10 cellular contexts compared by ENCODE assay signal in the genomic region with DNA sequence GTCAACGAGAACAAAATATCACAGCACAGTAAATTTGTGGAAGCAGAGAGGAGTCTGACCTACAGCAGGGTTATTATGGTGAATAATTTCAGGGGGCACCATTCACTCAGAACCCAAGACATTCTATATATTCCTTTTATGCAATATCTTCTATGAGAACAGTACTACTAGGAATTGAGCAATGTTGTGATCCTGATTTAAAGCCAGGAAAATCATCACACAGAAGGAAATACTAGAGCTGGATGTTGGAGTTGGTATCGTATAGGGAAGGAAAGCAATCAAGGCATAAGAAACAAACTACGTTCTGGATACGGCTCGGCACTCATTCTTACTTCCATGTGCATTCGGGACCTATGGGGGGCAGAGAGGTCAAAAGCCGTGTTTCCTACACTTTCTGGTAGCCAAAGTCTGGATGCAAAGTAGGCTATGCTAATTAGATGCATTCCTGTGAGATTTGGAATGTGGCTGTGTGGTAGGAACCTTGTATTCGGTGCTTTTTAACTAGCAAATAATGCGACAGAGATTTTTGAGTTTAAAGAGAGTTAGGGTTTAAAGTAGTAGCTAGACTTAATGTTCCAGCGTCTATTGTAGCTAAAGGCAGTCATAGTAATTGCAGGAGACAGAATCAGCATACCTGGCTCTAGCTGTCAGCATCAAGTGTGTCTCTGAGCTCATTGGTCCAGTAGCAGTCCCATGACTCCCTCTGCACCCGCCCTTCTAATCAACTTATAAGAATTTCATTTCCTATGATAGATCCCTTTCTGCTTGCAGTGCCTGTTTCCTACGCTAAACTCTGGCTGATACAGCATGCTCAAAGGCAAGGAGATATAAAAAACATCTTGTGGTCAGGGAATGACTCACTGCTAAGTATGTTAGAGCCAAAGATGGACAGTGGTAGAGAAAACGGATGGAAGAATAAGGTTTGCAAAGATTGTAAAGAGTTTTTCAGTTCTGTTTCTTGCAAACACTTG. TPM values are rescaled to one million over a fixed set of nuclear protein-coding genes. Genes with fewer than 3 reads are reported as not detected.
A peak's percentile ranks its signal among the peaks of the same experiment; 100 is the strongest.
DNase-seq lines count a peak whose midpoint lies in the region; ATAC-seq and TF ChIP-seq lines count a peak whose summit lies in the region.
"Had no signal": no experiment of that assay in that cellular context is flagged by ENCODE, and none has a peak within 500 bp of the region (broad histone marks: within the 10 kb centered on the region; RNA-seq: fewer than 3 reads in every experiment).

No MANE protein-coding gene starts in this region.

- DNase-seq in left cardiac atrium (no peak), Right ventricle myocardium inferior (ENCODE audit: missing footprints) (no peak), PC-3 (peak; percentile 69), fibroblast of mammary gland (ENCODE audit: low read depth) (peak; percentile 93), hypothalamus (lab: John Stamatoyannopoulos, UW) (no peak), glutamatergic neuron (no peak), A673 (ENCODE audit: low spot score) (no peak)
- no peak for DNase-seq in natural killer cell treated with Interleukin-12 subunit alpha and Interleukin-12 subunit beta and Interleukin-15 and Interleukin-18, amount 100 ng/mL, for 72 hours (ENCODE audit: low spot score)
- DNase-seq: upper lobe of left lung had no signal

- H3K4me2 ChIP-seq in PC-3 (ENCODE audit: low read length), result peak overlapping the region; percentile 12; the same call in 1 of the 2 replicates

- no peaks in the 10 kb centered on the region for H3F3A ChIP-seq in PC-3 (ENCODE audit: low read length, unreplicated experiment)

- no peaks in the 10 kb centered on the region for H3K27me3 Mint-ChIP-seq in glutamatergic neuron (ENCODE audit: unreplicated experiment)
- no peaks in the 10 kb centered on the region for H3K27me3 Mint-ChIP-seq in natural killer cell treated with Interleukin-12 subunit alpha and Interleukin-12 subunit beta and Interleukin-15 and Interleukin-18, amount 100 ng/mL, for 72 hours
- H3K27me3 Mint-ChIP-seq: activated naive CD4-positive, alpha-beta T cell treated with anti-CD3 and anti-CD28 coated beads, Interleukin-2, amount 50 U/mL, for 24 hours had no signal

- H3K4me1 Mint-ChIP-seq in glutamatergic neuron (ENCODE audit: low read depth, unreplicated experiment), result no peaks in the 10 kb centered on the region
- H3K4me1 Mint-ChIP-seq in natural killer cell treated with Interleukin-12 subunit alpha and Interleukin-12 subunit beta and Interleukin-15 and Interleukin-18, amount 100 ng/mL, for 72 hours (ENCODE audit: low read depth in 2 of 2), result no peaks in the 10 kb centered on the region
- H3K4me1 Mint-ChIP-seq: activated naive CD4-positive, alpha-beta T cell treated with anti-CD3 and anti-CD28 coated beads, Interleukin-2, amount 50 U/mL, for 24 hours had no signal

- no peaks in the 10 kb centered on the region for H3K9me2 ChIP-seq in PC-3 (replicated peaks; ENCODE audit: low read length)

- no peak overlapping the region for H3K27ac Mint-ChIP-seq in glutamatergic neuron (ENCODE audit: unreplicated experiment)
- no peak overlapping the region for H3K27ac Mint-ChIP-seq in natural killer cell treated with Interleukin-12 subunit alpha and Interleukin-12 subunit beta and Interleukin-15 and Interleukin-18, amount 100 ng/mL, for 72 hours
- H3K27ac Mint-ChIP-seq: activated naive CD4-positive, alpha-beta T cell treated with anti-CD3 and anti-CD28 coated beads, Interleukin-2, amount 50 U/mL, for 24 hours had no signal

- H3K4me3 ChIP-seq in PC-3 (ENCODE audit: low read length) (no peak overlapping the region), fibroblast of mammary gland (ENCODE audit: control insufficient read depth, low read depth, low read length) (no peak overlapping the region), A673 (ENCODE audit: low read depth, low read length, poor library complexity, severe bottlenecking) (no peak overlapping the region)
- H3K4me3 ChIP-seq: upper lobe of left lung had no signal

- TF ChIP-seq CTCF in PC-3 (conservative IDR thresholded peaks at IDR 0.05; ENCODE audit: low read depth, low read length) (no peak), fibroblast of mammary gland (conservative IDR thresholded peaks at IDR 0.05; ENCODE audit: control insufficient read depth, insufficient read depth, low read depth, low read length) (peak; percentile 25), glutamatergic neuron (IDR thresholded peaks at IDR 0.05; ENCODE audit: partially characterized antibody, unreplicated experiment) (no peak), A673 (conservative IDR thresholded peaks at IDR 0.05; ENCODE audit: low read depth, low read length) (no peak)

- CTCF ChIA-PET in PC-3 (lab: Charles Lee), result no interaction called here
- CTCF ChIA-PET in A673 (lab: Charles Lee), result no interaction called here

- no peaks in the 10 kb centered on the region for H3K9me3 Mint-ChIP-seq in glutamatergic neuron (ENCODE audit: unreplicated experiment)
- peaks cover 6% of the 10 kb centered on the region for H3K9me3 Mint-ChIP-seq in natural killer cell treated with Interleukin-12 subunit alpha and Interleukin-12 subunit beta and Interleukin-15 and Interleukin-18, amount 100 ng/mL, for 72 hours
- H3K9me3 Mint-ChIP-seq: activated naive CD4-positive, alpha-beta T cell treated with anti-CD3 and anti-CD28 coated beads, Interleukin-2, amount 50 U/mL, for 24 hours had no signal

- peak; percentile 67 to 89 for ATAC-seq in left cardiac atrium
- ATAC-seq in Right ventricle myocardium inferior, result no peak
- peak; percentile 97 for ATAC-seq in PC-3
- ATAC-seq in natural killer cell treated with Interleukin-12 subunit alpha and Interleukin-12 subunit beta and Interleukin-15 and Interleukin-18, amount 100 ng/mL, for 72 hours, result no peak

- no TSS peak for BruUV-seq in PC-3 (replicated peaks; lab: Mats Ljungman, UMichigan)
- no TSS peak for BruUV-seq in A673 (replicated peaks; lab: Mats Ljungman, UMichigan)

- H3K79me2 ChIP-seq in PC-3 (ENCODE audit: low read length), result no peaks in the 10 kb centered on the region

- H4K20me1 ChIP-seq in PC-3 (ENCODE audit: low read length), result no peaks in the 10 kb centered on the region

- H3K4me1 ChIP-seq in PC-3 (ENCODE audit: insufficient read depth, low read length), result peaks cover 11% of the 10 kb centered on the region; the same call in 1 of the 2 replicates
- peaks cover 37% of the 10 kb centered on the region for H3K4me1 ChIP-seq in A673 (ENCODE audit: insufficient read depth, low read length, poor library complexity, severe bottlenecking)
- H3K4me1 ChIP-seq: upper lobe of left lung had no signal

- intact Hi-C loops in left cardiac atrium (cut with DNase I), result no loop called here
- intact Hi-C loops in Right ventricle myocardium inferior (cut with DNase I), result no loop called here
- intact Hi-C loops in PC-3 (cut with micrococcal nuclease), result no loop called here
- intact Hi-C loops in A673 (cut with micrococcal nuclease; ENCODE audit: unreplicated experiment), result no loop called here

- no peaks in the 10 kb centered on the region for H3K36me3 Mint-ChIP-seq in glutamatergic neuron (ENCODE audit: unreplicated experiment)
- H3K36me3 Mint-ChIP-seq in natural killer cell treated with Interleukin-12 subunit alpha and Interleukin-12 subunit beta and Interleukin-15 and Interleukin-18, amount 100 ng/mL, for 72 hours, result no peaks in the 10 kb centered on the region
- H3K36me3 Mint-ChIP-seq: activated naive CD4-positive, alpha-beta T cell treated with anti-CD3 and anti-CD28 coated beads, Interleukin-2, amount 50 U/mL, for 24 hours had no signal

- H3K9me3 ChIP-seq in PC-3 (ENCODE audit: low read length) (no peaks in the 10 kb centered on the region), A673 (ENCODE audit: low read depth, low read length, poor library complexity, severe bottlenecking) (no peaks in the 10 kb centered on the region)
- H3K9me3 ChIP-seq: upper lobe of left lung had no signal

- POLR2A ChIA-PET in PC-3 (lab: Charles Lee; ENCODE audit: unreplicated experiment) (no interaction called here), A673 (lab: Charles Lee; ENCODE audit: low non-redundant PET) (no interaction called here)

- no peak overlapping the region for H3K4me3 Mint-ChIP-seq in glutamatergic neuron (ENCODE audit: unreplicated experiment)
- no peak overlapping the region for H3K4me3 Mint-ChIP-seq in natural killer cell treated with Interleukin-12 subunit alpha and Interleukin-12 subunit beta and Interleukin-15 and Interleukin-18, amount 100 ng/mL, for 72 hours
- H3K4me3 Mint-ChIP-seq: activated naive CD4-positive, alpha-beta T cell treated with anti-CD3 and anti-CD28 coated beads, Interleukin-2, amount 50 U/mL, for 24 hours had no signal

- H2AFZ ChIP-seq in PC-3 (ENCODE audit: low read length), result no peak overlapping the region

- H3K27ac ChIP-seq in PC-3 (ENCODE audit: low read length) (no peak overlapping the region), A673 (ENCODE audit: low read depth, low read length, poor library complexity, severe bottlenecking) (no peak overlapping the region)
- H3K27ac ChIP-seq: upper lobe of left lung had no signal

- no peak overlapping the region for H3K9ac ChIP-seq in PC-3 (ENCODE audit: low read length)

- H3K27me3 ChIP-seq in PC-3 (ENCODE audit: low read length) (no peaks in the 10 kb centered on the region), A673 (replicated peaks; ENCODE audit: insufficient read depth, low read depth, low read length, poor library complexity) (no peaks in the 10 kb centered on the region)
- H3K27me3 ChIP-seq: upper lobe of left lung had no signal

- H3K36me3 ChIP-seq in PC-3 (ENCODE audit: low read depth, low read length) (no peaks in the 10 kb centered on the region), A673 (ENCODE audit: insufficient read depth, low read length, poor library complexity, severe bottlenecking) (no peaks in the 10 kb centered on the region)
- H3K36me3 ChIP-seq: upper lobe of left lung had no signal

RNA-seq across cellular contexts. Expression of a gene that starts 43.3 kb away (rescaled TPM):
- total RNA-seq in left cardiac atrium (10 to 100 TPM; 16.5 to 18.5 TPM), Right ventricle myocardium inferior (12.6 TPM), PC-3 (2014; rRNA removed) (16.8 and 23.0 TPM in 2 replicates), glutamatergic neuron (ENCODE audit: unreplicated experiment) (0.64 TPM), A673 (2021) (28.0 and 32.6 TPM in 2 replicates)
- total RNA-seq in natural killer cell treated with Interleukin-12 subunit alpha and Interleukin-12 subunit beta and Interleukin-15 and Interleukin-18, amount 100 ng/mL, for 72 hours, result not detected

Comparison
In these comparisons a context has a peak if more than half of its experiments do, and no peak if none do; other contexts are left out.
1. ATAC-seq: peak in left cardiac atrium (2 of 2) and PC-3 (single experiment); none in Right ventricle myocardium inferior (single experiment) and natural killer cell treated with Interleukin-12 subunit alpha and Interleukin-12 subunit beta and Interleukin-15 and Interleukin-18, amount 100 ng/mL, for 72 hours (0 of 2).
2. DNase-seq: peak in PC-3 (single experiment) and fibroblast of mammary gland (single experiment); none in left cardiac atrium (single experiment), Right ventricle myocardium inferior (single experiment), hypothalamus (0 of 51), glutamatergic neuron (single experiment), A673 (single experiment) and natural killer cell treated with Interleukin-12 subunit alpha and Interleukin-12 subunit beta and Interleukin-15 and Interleukin-18, amount 100 ng/mL, for 72 hours (single experiment).